In genomic region chr10:84845628-84846261, GRCh38 we compare ENCODE assay signal across 8 cellular contexts.
A peak's percentile ranks its signal among the peaks of the same experiment; 100 is the strongest.
DNase-seq lines count a peak whose midpoint lies in the region; ATAC-seq and TF ChIP-seq lines count a peak whose summit lies in the region.

No MANE protein-coding gene starts in this region.

- in situ Hi-C loops in GM23248 (cut with MboI) = no loop called here

- H3K9ac ChIP-seq in GM23248 = no peak overlapping the region

- 4% methylated on average over 2 of the region's 2 CpGs for WGBS in GM23248 (ENCODE audit: low coverage in 1 of 2, low lambda C conversion rate in 2 of 2, missing lambda C conversion rate in 2 of 2), 2 experiments

- no peak overlapping the region for H3K27ac Mint-ChIP-seq in GM23338

- H3K4me2 ChIP-seq in GM23338 (no peak overlapping the region), GM23248 (ENCODE audit: unreplicated experiment) (no peak overlapping the region)

- H3K79me2 ChIP-seq in GM23338 (replicated peaks; ENCODE audit: insufficient read depth) (no peaks in the 10 kb centered on the region), GM23248 (ENCODE audit: insufficient read depth) (no peaks in the 10 kb centered on the region)

- TF ChIP-seq POLR2A in Peyer's patch (IDR thresholded peaks at IDR 0.05) = no peak

- H3K4me3 ChIP-seq in GM23338 = no peak overlapping the region
- H3K4me3 ChIP-seq in GM23248 = no peak overlapping the region
- no peak overlapping the region for H3K4me3 ChIP-seq in Peyer's patch

- no peaks in the 10 kb centered on the region for H3K36me3 ChIP-seq in GM23338 (ENCODE audit: insufficient read depth)
- H3K36me3 ChIP-seq in GM23248 (ENCODE audit: low read depth) = no peaks in the 10 kb centered on the region
- H3K36me3 ChIP-seq in Peyer's patch = no peaks in the 10 kb centered on the region

- no peak overlapping the region for H3K4me3 Mint-ChIP-seq in GM23338

- H3F3A ChIP-seq in GM23338 (replicated peaks; ENCODE audit: low read depth) (no peaks in the 10 kb centered on the region), GM23248 (ENCODE audit: insufficient read depth) (no peaks in the 10 kb centered on the region)

- H3K9me3 ChIP-seq in GM23248 (ENCODE audit: low read depth) (no peaks in the 10 kb centered on the region), Peyer's patch (no peaks in the 10 kb centered on the region)

- H3K27me3 ChIP-seq in GM23338 (ENCODE audit: insufficient read depth) (no peaks in the 10 kb centered on the region), GM23248 (replicated peaks; ENCODE audit: insufficient read depth) (no peaks in the 10 kb centered on the region), Peyer's patch (no peaks in the 10 kb centered on the region)

- H3K4me1 ChIP-seq in GM23338 (ENCODE audit: insufficient read depth) (no peaks in the 10 kb centered on the region), GM23248 (ENCODE audit: insufficient read depth) (no peaks in the 10 kb centered on the region), Peyer's patch (no peaks in the 10 kb centered on the region)

- DNase-seq in DMS53 treated with DMSO at 0.1 percent for 48 hours (lab: John Stamatoyannopoulos, UW; ENCODE audit: unreplicated experiment) (peak; percentile 43), GM23338 (ENCODE audit: low spot score) (peak; percentile 39), NCI-H82 (lab: John Stamatoyannopoulos, UW) (peak; percentile 74), kidney tubule cell (ENCODE audit: low spot score) (peak; percentile 63), GM23248 (no peak), Peyer's patch (no peak), NCI-H187 treated with DMSO at 0.1 percent for 48 hours (lab: John Stamatoyannopoulos, UW) (no peak)

- no peak overlapping the region for H3K27ac ChIP-seq in GM23338 (ENCODE audit: low read depth)
- H3K27ac ChIP-seq in GM23248 = no peak overlapping the region
- H3K27ac ChIP-seq in Peyer's patch = no peak overlapping the region

- TF ChIP-seq CTCF in GM23338 (conservative IDR thresholded peaks at IDR 0.05; ENCODE audit: low read depth in 2 of 2) (peak; percentile 45 to 48), Peyer's patch (IDR thresholded peaks at IDR 0.05) (no peak)

- H3K27me3 Mint-ChIP-seq in GM23338 (ENCODE audit: insufficient read depth, low read depth, poor library complexity) = peaks cover 2% of the 10 kb centered on the region

- H3K9me3 Mint-ChIP-seq in GM23338 = no peaks in the 10 kb centered on the region

- ATAC-seq in GM23338 (peak; percentile 72), GM21786 (IDR thresholded peaks at IDR 0.05; ENCODE audit: unreplicated experiment) (no peak)

- H3K4me1 Mint-ChIP-seq in GM23338 = peaks cover 3% of the 10 kb centered on the region; the same call in 2 of the 3 replicates

- H4K20me1 ChIP-seq in GM23338 (replicated peaks; ENCODE audit: insufficient read depth) (no peaks in the 10 kb centered on the region), GM23248 (ENCODE audit: insufficient read depth) (no peaks in the 10 kb centered on the region)

- H3K9me2 ChIP-seq in GM23338 (ENCODE audit: insufficient read depth) (no peaks in the 10 kb centered on the region), GM23248 (ENCODE audit: insufficient read depth) (no peaks in the 10 kb centered on the region)

- H2AFZ ChIP-seq in GM23338 (no peak overlapping the region), GM23248 (no peak overlapping the region)

- no peaks in the 10 kb centered on the region for H3K36me3 Mint-ChIP-seq in GM23338 (ENCODE audit: low read depth)

TF ChIP-seq in GM23338, 12 proteins besides CTCF, POLR2A, EP300 and RAD21 (continues in another document):
- TF ChIP-seq ZNF331 (CRISPR knock-in tag; IDR thresholded peaks at IDR 0.05; ENCODE audit: low read depth) = no peak
- no peak for TF ChIP-seq ETS1 (IDR thresholded peaks at IDR 0.05)
- no peak for TF ChIP-seq JUNB (IDR thresholded peaks at IDR 0.05; ENCODE audit: unreplicated experiment)
- TF ChIP-seq EZH2phosphoT487 (IDR thresholded peaks at IDR 0.05; ENCODE audit: unreplicated experiment) = no peak
- no peak for TF ChIP-seq CREB1 (CRISPR knock-in tag; IDR thresholded peaks at IDR 0.05; ENCODE audit: low read depth)
- no peak for TF ChIP-seq EZH2 (IDR thresholded peaks at IDR 0.05; ENCODE audit: low read depth, unreplicated experiment)
- no peak for TF ChIP-seq NANOG (IDR thresholded peaks at IDR 0.05; ENCODE audit: borderline replicate concordance)
- no peak for TF ChIP-seq POLR2AphosphoS5 (IDR thresholded peaks at IDR 0.05; ENCODE audit: low read depth)
- no peak for TF ChIP-seq STAT1 (IDR thresholded peaks at IDR 0.05; ENCODE audit: unreplicated experiment)
- TF ChIP-seq ZNF462 (CRISPR knock-in tag; IDR thresholded peaks at IDR 0.05) = no peak
- no peak for TF ChIP-seq ZNF114 (CRISPR knock-in tag; IDR thresholded peaks at IDR 0.05)

Comparison
In these comparisons a context has a peak if more than half of its experiments do, and no peak if none do; other contexts are left out.
1. DNase-seq: peak in DMS53 treated with DMSO at 0.1 percent for 48 hours (single experiment), GM23338 (single experiment), NCI-H82 (single experiment) and kidney tubule cell (single experiment); none in GM23248 (single experiment), Peyer's patch (0 of 3) and NCI-H187 treated with DMSO at 0.1 percent for 48 hours (single experiment).
2. CTCF ChIP-seq: peak in GM23338 (2 of 2); none in Peyer's patch (0 of 6).